In genomic region chr14:30657606-30658163, GRCh38 we compare ENCODE assay signal across 9 cellular contexts. TPM values are rescaled to one million over a fixed set of nuclear protein-coding genes. Genes with fewer than 3 reads are reported as not detected.
A peak's percentile ranks its signal among the peaks of the same experiment; 100 is the strongest.
DNase-seq lines count a peak whose midpoint lies in the region; ATAC-seq and TF ChIP-seq lines count a peak whose summit lies in the region.
"Had no signal": no experiment of that assay in that cellular context is flagged by ENCODE, and none has a peak within 500 bp of the region (broad histone marks: within the 10 kb centered on the region; RNA-seq: fewer than 3 reads in every experiment).

No MANE protein-coding gene starts in this region.

- no peak overlapping the region for H2BK12ac ChIP-seq in mesenchymal stem cell (ENCODE audit: low read length in 2 of 2)

- intact Hi-C loops in CD8-positive, alpha-beta T cell (cut with DNase I, micrococcal nuclease): loop anchor here (2.0 to 5.0 kb wide), 5 partner anchors 35 to 699 kb away; partner anchors contain the start of gene SCFD1 (in 1 of the 2)

- H4K91ac ChIP-seq in mesenchymal stem cell (ENCODE audit: low read length): no peak overlapping the region

- H3K9ac ChIP-seq in mesenchymal stem cell (ENCODE audit: low read length): no peak overlapping the region

- H3K4me3 ChIP-seq in CD8-positive, alpha-beta T cell (ENCODE audit: low read depth, low read length): no peak overlapping the region
- H3K4me3 ChIP-seq in astrocyte of the spinal cord (ENCODE audit: low read depth, low read length) (no peak overlapping the region), mesenchymal stem cell (ENCODE audit: insufficient read depth in 1 of 2, low read depth in 1 of 2, low read length in 2 of 2) (no peak overlapping the region)

- peaks cover 16% of the 10 kb centered on the region for H3K79me1 ChIP-seq in mesenchymal stem cell (replicated peaks; ENCODE audit: low read length, poor library complexity, severe bottlenecking)

- H2BK120ac ChIP-seq in mesenchymal stem cell (ENCODE audit: low read depth, low read length): no peak overlapping the region

- H3K27me3 ChIP-seq in CD8-positive, alpha-beta T cell (ENCODE audit: insufficient read depth, low read length): no peaks in the 10 kb centered on the region
- no peaks in the 10 kb centered on the region for H3K27me3 ChIP-seq in mesenchymal stem cell (ENCODE audit: control insufficient read depth in 1 of 2, insufficient read depth in 1 of 2, low read length in 2 of 2)

- no peak overlapping the region for H3K27ac Mint-ChIP-seq in CD8-positive, alpha-beta T cell
- H3K27ac Mint-ChIP-seq in HFFc6 (no peak overlapping the region), mesothelial cell of epicardium (no peak overlapping the region)
- no peak overlapping the region for H3K27ac Mint-ChIP-seq in stimulated activated memory B cell treated with anti-CD40 and anti-IgM and Interleukin-4, amounts not matched to agents 10 μg/mL and 1 μg/mL and 100 μg/mL, for 72 hours
- H3K27ac Mint-ChIP-seq: IgD-negative memory B cell had no signal

- no peak overlapping the region for H3K4ac ChIP-seq in mesenchymal stem cell (ENCODE audit: low read depth in 1 of 2, low read length in 2 of 2)

- no peak overlapping the region for H3K14ac ChIP-seq in mesenchymal stem cell (ENCODE audit: low read length in 2 of 2)

- H2AK5ac ChIP-seq in mesenchymal stem cell (ENCODE audit: low read length, severe bottlenecking): no peak overlapping the region

- H3K4me1 Mint-ChIP-seq in CD8-positive, alpha-beta T cell (ENCODE audit: low read depth): peaks cover 1% of the 10 kb centered on the region
- H3K4me1 Mint-ChIP-seq in HFFc6 (ENCODE audit: low read depth) (no peaks in the 10 kb centered on the region), mesothelial cell of epicardium (no peaks in the 10 kb centered on the region)
- peaks cover 5% of the 10 kb centered on the region for H3K4me1 Mint-ChIP-seq in stimulated activated memory B cell treated with anti-CD40 and anti-IgM and Interleukin-4, amounts not matched to agents 10 μg/mL and 1 μg/mL and 100 μg/mL, for 72 hours

- H2BK15ac ChIP-seq in mesenchymal stem cell (ENCODE audit: low read depth, poor library complexity, severe bottlenecking): no peak overlapping the region

- no peak overlapping the region for H3K4me3 Mint-ChIP-seq in CD8-positive, alpha-beta T cell
- H3K4me3 Mint-ChIP-seq in HFFc6 (no peak overlapping the region), mesothelial cell of epicardium (no peak overlapping the region)
- H3K4me3 Mint-ChIP-seq in stimulated activated memory B cell treated with anti-CD40 and anti-IgM and Interleukin-4, amounts not matched to agents 10 μg/mL and 1 μg/mL and 100 μg/mL, for 72 hours: no peak overlapping the region
- H3K4me3 Mint-ChIP-seq: IgD-negative memory B cell had no signal

- no peaks in the 10 kb centered on the region for H3K4me1 ChIP-seq in CD8-positive, alpha-beta T cell (ENCODE audit: insufficient read depth, low read length)
- H3K4me1 ChIP-seq in mesenchymal stem cell (ENCODE audit: control insufficient read depth, insufficient read depth, low read depth, low read length): no peaks in the 10 kb centered on the region

- in situ Hi-C loops in astrocyte of the spinal cord (cut with HindIII; ENCODE audit: low sequenced_read_pairs): no loop called here

- H2AFZ ChIP-seq in mesenchymal stem cell (ENCODE audit: low read depth, low read length): no peak overlapping the region

- no peak overlapping the region for H3K4me2 ChIP-seq in mesenchymal stem cell (ENCODE audit: low read length, poor library complexity, severe bottlenecking)

- no peak overlapping the region for H4K8ac ChIP-seq in mesenchymal stem cell (ENCODE audit: low read length)

- no peaks in the 10 kb centered on the region for H3K9me3 Mint-ChIP-seq in CD8-positive, alpha-beta T cell
- H3K9me3 Mint-ChIP-seq in HFFc6 (no peaks in the 10 kb centered on the region), mesothelial cell of epicardium (no peaks in the 10 kb centered on the region)
- no peaks in the 10 kb centered on the region for H3K9me3 Mint-ChIP-seq in stimulated activated memory B cell treated with anti-CD40 and anti-IgM and Interleukin-4, amounts not matched to agents 10 μg/mL and 1 μg/mL and 100 μg/mL, for 72 hours
- H3K9me3 Mint-ChIP-seq: IgD-negative memory B cell had no signal

- no peaks in the 10 kb centered on the region for H3K27me3 Mint-ChIP-seq in CD8-positive, alpha-beta T cell (ENCODE audit: low read depth)
- H3K27me3 Mint-ChIP-seq in HFFc6 (ENCODE audit: insufficient read depth): no peaks in the 10 kb centered on the region
- no peaks in the 10 kb centered on the region for H3K27me3 Mint-ChIP-seq in mesothelial cell of epicardium (ENCODE audit: low read depth)
- H3K27me3 Mint-ChIP-seq in stimulated activated memory B cell treated with anti-CD40 and anti-IgM and Interleukin-4, amounts not matched to agents 10 μg/mL and 1 μg/mL and 100 μg/mL, for 72 hours: no peaks in the 10 kb centered on the region
- H3K27me3 Mint-ChIP-seq: IgD-negative memory B cell had no signal

- POLR2A ChIA-PET in CD8-positive, alpha-beta T cell (lab: Charles Lee): interaction anchor here (0.6 kb wide), 1 partner anchor 172 kb away, joined by 3 read pairs; no protein-coding TSS in a partner anchor

- no peak for DNase-seq in CD8-positive, alpha-beta T cell
- DNase-seq in HFFc6 (no peak), astrocyte of the spinal cord (ENCODE audit: low read depth, low spot score) (peak; percentile 10), mesothelial cell of epicardium (ENCODE audit: low spot score in 2 of 2, unreplicated experiment in 2 of 2) (no peak), GM19240 (ENCODE audit: insufficient read length, low spot score) (no peak), mesenchymal stem cell (no peak)

- CTCF ChIA-PET in CD8-positive, alpha-beta T cell (lab: Charles Lee): interaction anchor here (1.2 kb wide), 1 partner anchor 36 kb away, joined by 3 read pairs; the partner anchor contains the start of gene SCFD1

- peaks cover 52% of the 10 kb centered on the region for H3K36me3 Mint-ChIP-seq in CD8-positive, alpha-beta T cell
- H3K36me3 Mint-ChIP-seq in HFFc6 (ENCODE audit: low read depth) (peaks cover 21% of the 10 kb centered on the region), mesothelial cell of epicardium (peaks cover 18% of the 10 kb centered on the region)
- peaks cover 29% of the 10 kb centered on the region for H3K36me3 Mint-ChIP-seq in stimulated activated memory B cell treated with anti-CD40 and anti-IgM and Interleukin-4, amounts not matched to agents 10 μg/mL and 1 μg/mL and 100 μg/mL, for 72 hours

- TF ChIP-seq CTCF in CD8-positive, alpha-beta T cell (IDR thresholded peaks at IDR 0.05): peak; percentile 36
- TF ChIP-seq CTCF in HFFc6 (IDR thresholded peaks at IDR 0.05): peak; percentile 71
- peak; percentile 35 for TF ChIP-seq CTCF in astrocyte of the spinal cord (IDR thresholded peaks at IDR 0.05; ENCODE audit: low read depth, low read length)
- TF ChIP-seq CTCF in mesothelial cell of epicardium (IDR thresholded peaks at IDR 0.05; ENCODE audit: unreplicated experiment): peak; percentile 51

- H3K23ac ChIP-seq in mesenchymal stem cell (ENCODE audit: low read length in 2 of 2): no peak overlapping the region

- no peak overlapping the region for H2BK5ac ChIP-seq in mesenchymal stem cell (ENCODE audit: low read depth, low read length, poor library complexity, severe bottlenecking)

- no peak for ATAC-seq in CD8-positive, alpha-beta T cell
- no peak for ATAC-seq in stimulated activated memory B cell treated with anti-CD40 and anti-IgM and Interleukin-4, amounts not matched to agents 10 μg/mL and 1 μg/mL and 100 μg/mL, for 72 hours
- no peak for ATAC-seq in HG02884 (IDR thresholded peaks at IDR 0.05; ENCODE audit: unreplicated experiment)

- WGBS in mesenchymal stem cell: 100% methylated on average over 1 of the region's 2 CpGs

- no peaks in the 10 kb centered on the region for H3K9me3 ChIP-seq in CD8-positive, alpha-beta T cell (ENCODE audit: low read length)
- no peaks in the 10 kb centered on the region for H3K9me3 ChIP-seq in mesenchymal stem cell (ENCODE audit: control insufficient read depth, low read length)

- H3K18ac ChIP-seq in mesenchymal stem cell (ENCODE audit: low read depth in 1 of 2, low read length in 2 of 2): no peak overlapping the region

- H3K27ac ChIP-seq in CD8-positive, alpha-beta T cell (ENCODE audit: low read depth, low read length): no peak overlapping the region
- H3K27ac ChIP-seq in mesenchymal stem cell (ENCODE audit: low read length, poor library complexity, severe bottlenecking): no peak overlapping the region

- H3K36me3 ChIP-seq in CD8-positive, alpha-beta T cell (ENCODE audit: insufficient read depth, low read length): peaks cover 16% of the 10 kb centered on the region
- peaks cover 16 to 90% of the 10 kb centered on the region in 2 experiments for H3K36me3 ChIP-seq in mesenchymal stem cell (ENCODE audit: control insufficient read depth in 1 of 2, insufficient read depth in 2 of 2, low read depth in 1 of 2, low read length in 2 of 2)

RNA-seq across cellular contexts. Expression of gene SCFD1, which starts 35.6 kb away (rescaled TPM):
- 10 to 100 TPM; 66.5 to 71.5 TPM for total RNA-seq in CD8-positive, alpha-beta T cell
- total RNA-seq in HFFc6 (2021; fragmentation: NEBNext Ultra II Directional; extraction: Animal tissue kit (Norgen Biotek cat#: 25700)): 100 to 1,000 TPM; 105 to 126 (median 113) TPM
- 94.6 to 103 TPM (median 99.4 TPM) in 3 replicates for total RNA-seq in mesothelial cell of epicardium
- 107 TPM for polyA plus RNA-seq in mesenchymal stem cell (2013, experiment 1 of 2)
- 114 TPM for polyA plus RNA-seq in mesenchymal stem cell (2013, experiment 2 of 2)
